In genomic region chr16:85551319-85551978, GRCh38 we compare ENCODE assay signal across 12 cellular contexts.
A peak's percentile ranks its signal among the peaks of the same experiment; 100 is the strongest.
DNase-seq lines count a peak whose midpoint lies in the region; ATAC-seq and TF ChIP-seq lines count a peak whose summit lies in the region.
"Had no signal": no experiment of that assay in that cellular context is flagged by ENCODE, and none has a peak within 500 bp of the region (broad histone marks: within the 10 kb centered on the region; RNA-seq: fewer than 3 reads in every experiment).

No MANE protein-coding gene starts in this region.

- peak overlapping the region; percentile 82 for H3K27ac Mint-ChIP-seq in WTC11

- peaks cover 8% of the 10 kb centered on the region for H3K27me3 Mint-ChIP-seq in WTC11 (ENCODE audit: low read depth)

- CTCF ChIA-PET in WTC11 (lab: Charles Lee), result interaction anchor here (0.6 to 6.3 kb wide), 32 partner anchors 8 to 254 kb away, joined by 3 to 160 read pairs (median 5); partner anchors contain the start of gene GSE1

- peaks cover 26% of the 10 kb centered on the region for H3K4me1 Mint-ChIP-seq in WTC11

- ATAC-seq in WTC11, result no peak
- ATAC-seq in left colon, result peak; percentile 48
- no peak for ATAC-seq in HG03439 (IDR thresholded peaks at IDR 0.05; ENCODE audit: unreplicated experiment)

- H3K4me3 Mint-ChIP-seq in WTC11, result peak overlapping the region; percentile 40

- H3K9me3 Mint-ChIP-seq in WTC11, result no peaks in the 10 kb centered on the region

- H3K36me3 Mint-ChIP-seq in WTC11, result no peaks in the 10 kb centered on the region

- intact Hi-C loops in left colon (cut with DNase I, micrococcal nuclease), result no loop called here

- DNase-seq in stimulated activated CD8-positive, alpha-beta memory T cell treated with anti-CD3 and anti-CD28 coated beads, Interleukin-4, amount 100 ng/mL, for 24 hours (ENCODE audit: low read depth), result peak; percentile 36
- no peak for DNase-seq in stimulated activated CD8-positive, alpha-beta memory T cell treated with anti-CD3 and anti-CD28 coated beads, Interleukin-4, amount 100 ng/mL, for 48 hours
- DNase-seq in WTC11 (ENCODE audit: low spot score) (no peak), left colon (peak in 1 of 2 donors; percentile 42), NCI-H2171 (lab: John Stamatoyannopoulos, UW) (no peak), hypothalamus (lab: John Stamatoyannopoulos, UW) (no peak)
- no peak for DNase-seq in stimulated activated CD4-positive, alpha-beta T cell treated with anti-CD3 and anti-CD28 coated beads, Interleukin-15, amount 100 ng/mL, for 24 hours
- DNase-seq: activated effector memory CD4-positive, alpha-beta T cell treated with Interleukin-2 at 50 U/mL for 16 hours; dorsolateral prefrontal cortex; stimulated activated CD4-positive, alpha-beta T cell treated with anti-CD3 and anti-CD28 coated beads, Interleukin-2, amount 100 ng/mL, for 24 hours; tibial artery had no signal

- POLR2A ChIA-PET in WTC11 (lab: Charles Lee), result interaction anchor here (1.3 to 2.5 kb wide), 3 partner anchors 14 to 62 kb away, joined by 4 to 15 read pairs (median 5); partner anchors contain the start of gene GSE1

- no peak for TF ChIP-seq CTCF in WTC11 (IDR thresholded peaks at IDR 0.05)

TF ChIP-seq in WTC11, 78 proteins besides CTCF, POLR2A, EP300 and RAD21 (continues in another document):
- TF ChIP-seq NFYB (CRISPR knock-in tag; conservative IDR thresholded peaks at IDR 0.05; ENCODE audit: low read depth) (no peak), PRDM15 (CRISPR knock-in tag; IDR thresholded peaks at IDR 0.05) (no peak), NR2C2 (CRISPR knock-in tag; IDR thresholded peaks at IDR 0.05) (no peak), MXD4 (CRISPR knock-in tag; IDR thresholded peaks at IDR 0.05; ENCODE audit: borderline replicate concordance) (no peak), ZNF317 (CRISPR knock-in tag; IDR thresholded peaks at IDR 0.05; ENCODE audit: borderline replicate concordance, low read depth) (no peak), PRRX2 (CRISPR knock-in tag; IDR thresholded peaks at IDR 0.05) (no peak), ZNF512 (CRISPR knock-in tag; IDR thresholded peaks at IDR 0.05; ENCODE audit: borderline replicate concordance) (no peak), IRF1 (CRISPR knock-in tag; IDR thresholded peaks at IDR 0.05) (no peak), MAX (CRISPR knock-in tag; IDR thresholded peaks at IDR 0.05) (no peak), MLX (CRISPR knock-in tag; IDR thresholded peaks at IDR 0.05) (no peak), USF1 (CRISPR knock-in tag; IDR thresholded peaks at IDR 0.05) (no peak), AFF4 (CRISPR knock-in tag; IDR thresholded peaks at IDR 0.05; ENCODE audit: borderline replicate concordance) (no peak)
